In the genomic region with DNA sequence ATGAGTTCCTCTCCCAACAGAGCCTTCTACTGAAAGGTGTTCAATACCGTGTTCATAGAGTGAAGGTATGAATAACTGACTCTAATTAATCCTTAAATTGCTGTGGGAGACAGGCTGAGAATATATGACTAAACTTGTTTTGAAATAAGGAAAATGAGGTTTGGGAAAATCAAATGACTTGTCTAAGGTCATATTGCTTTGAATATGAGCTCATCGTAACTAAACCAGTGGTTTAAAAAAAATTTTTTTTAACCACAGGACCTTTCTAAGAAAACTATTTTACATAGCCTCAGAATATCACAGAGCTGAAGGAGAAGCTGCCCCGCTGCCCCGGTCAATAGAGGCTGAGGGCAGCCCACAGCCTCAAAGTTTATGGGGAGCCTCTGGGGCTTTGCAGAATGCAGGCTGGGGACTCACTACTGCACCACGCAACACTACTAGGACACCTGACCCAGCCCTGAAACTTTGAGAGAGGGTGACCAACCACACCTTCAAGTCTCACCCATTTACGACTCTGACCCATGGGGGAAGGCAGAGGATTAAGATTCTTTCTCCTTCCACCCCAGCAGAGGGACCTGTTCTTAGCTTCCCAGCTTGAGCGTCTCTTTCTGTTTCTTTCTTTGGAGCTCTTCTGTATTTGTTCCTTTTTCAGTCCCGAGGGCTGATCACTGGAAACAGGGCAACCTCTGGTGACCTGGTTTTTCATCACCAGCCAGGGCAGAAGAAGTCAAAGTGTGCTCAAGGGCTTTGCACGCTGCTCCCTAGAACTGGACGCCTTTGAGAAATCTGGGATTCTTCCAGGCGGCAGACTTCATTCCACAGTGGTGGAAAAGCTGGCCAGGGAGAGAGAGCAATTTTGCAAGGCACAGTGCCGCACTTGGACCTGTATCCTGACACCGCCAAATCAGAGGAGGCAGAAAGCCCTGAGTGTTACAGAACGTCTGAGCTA, we compare ENCODE assay signal across 9 cellular contexts.
DNase-seq lines count a peak whose midpoint lies in the region; ATAC-seq and TF ChIP-seq lines count a peak whose summit lies in the region.
"Had no signal": no experiment of that assay in that cellular context is flagged by ENCODE, and none has a peak within 500 bp of the region (broad histone marks: within the 10 kb centered on the region; RNA-seq: fewer than 3 reads in every experiment).

No MANE protein-coding gene starts in this region.

- TF ChIP-seq CTCF in GM12872 (IDR thresholded peaks at IDR 0.05; ENCODE audit: insufficient read depth, low read depth, low read length) (peak; percentile 6; the same call in 1 of the 3 replicates), nephron progenitor cell (IDR thresholded peaks at IDR 0.05) (no peak)

- no peaks in the 10 kb centered on the region for H3K27me3 Mint-ChIP-seq in activated T-helper 2 cell treated with anti-CD3 and anti-CD28 coated beads, Interferon-gamma antibody, Interleukin-2, Interleukin-4, amounts not matched to agents 10 μg/mL and 5 μg/mL and 100 μg/mL, durations not matched to agents 14 hours and 24 hours and 36 hours (ENCODE audit: low read depth)
- H3K27me3 Mint-ChIP-seq in nephron progenitor cell (ENCODE audit: low read depth, poor library complexity) (peaks cover 5% of the 10 kb centered on the region), T-cell (no peaks in the 10 kb centered on the region)

- CTCF ChIA-PET in T-cell (lab: Charles Lee): no interaction called here

- H3K36me3 Mint-ChIP-seq in activated T-helper 2 cell treated with anti-CD3 and anti-CD28 coated beads, Interferon-gamma antibody, Interleukin-2, Interleukin-4, amounts not matched to agents 10 μg/mL and 5 μg/mL and 100 μg/mL, durations not matched to agents 14 hours and 24 hours and 36 hours (ENCODE audit: low read depth): peaks cover 28% of the 10 kb centered on the region
- H3K36me3 Mint-ChIP-seq in nephron progenitor cell (ENCODE audit: low read depth) (no peaks in the 10 kb centered on the region), T-cell (peaks cover 30% of the 10 kb centered on the region)

- ATAC-seq in GM21717 (IDR thresholded peaks at IDR 0.05; ENCODE audit: unreplicated experiment): peak; percentile 66
- ATAC-seq in T-cell (replicated peaks in 1 of 4): no peak

- no peaks in the 10 kb centered on the region for H3K9me3 Mint-ChIP-seq in activated T-helper 2 cell treated with anti-CD3 and anti-CD28 coated beads, Interferon-gamma antibody, Interleukin-2, Interleukin-4, amounts not matched to agents 10 μg/mL and 5 μg/mL and 100 μg/mL, durations not matched to agents 14 hours and 24 hours and 36 hours
- peaks cover 4% of the 10 kb centered on the region for H3K9me3 Mint-ChIP-seq in nephron progenitor cell
- H3K9me3 Mint-ChIP-seq in T-cell: no peaks in the 10 kb centered on the region

- peaks cover 49% of the 10 kb centered on the region for H3K4me1 Mint-ChIP-seq in activated T-helper 2 cell treated with anti-CD3 and anti-CD28 coated beads, Interferon-gamma antibody, Interleukin-2, Interleukin-4, amounts not matched to agents 10 μg/mL and 5 μg/mL and 100 μg/mL, durations not matched to agents 14 hours and 24 hours and 36 hours (ENCODE audit: low read depth)
- H3K4me1 Mint-ChIP-seq in nephron progenitor cell (peaks cover 46% of the 10 kb centered on the region), T-cell (peaks cover 0 to 2% (median 0%) of the 10 kb centered on the region in 3 donors)

- POLR2A ChIA-PET in T-cell (lab: Charles Lee): interaction anchor here in 1 of 2 donors (0.6 kb wide), 1 partner anchor 10 kb away, joined by 3 read pairs; no protein-coding TSS in a partner anchor

- intact Hi-C loops in activated T-helper 2 cell treated with anti-CD3 and anti-CD28 coated beads, Interferon-gamma antibody, Interleukin-2, Interleukin-4, amounts not matched to agents 10 μg/mL and 5 μg/mL and 100 μg/mL, durations not matched to agents 14 hours and 24 hours and 36 hours (cut with micrococcal nuclease): loop anchor here (2.0 kb wide), 2 partner anchors 58 to 62 kb away; no protein-coding TSS in a partner anchor

- H3K27ac Mint-ChIP-seq in activated T-helper 2 cell treated with anti-CD3 and anti-CD28 coated beads, Interferon-gamma antibody, Interleukin-2, Interleukin-4, amounts not matched to agents 10 μg/mL and 5 μg/mL and 100 μg/mL, durations not matched to agents 14 hours and 24 hours and 36 hours: peak overlapping the region; percentile 58
- H3K27ac Mint-ChIP-seq in nephron progenitor cell (peak overlapping the region; percentile 36), T-cell (no peak overlapping the region)

- no peak overlapping the region for H3K4me3 Mint-ChIP-seq in activated T-helper 2 cell treated with anti-CD3 and anti-CD28 coated beads, Interferon-gamma antibody, Interleukin-2, Interleukin-4, amounts not matched to agents 10 μg/mL and 5 μg/mL and 100 μg/mL, durations not matched to agents 14 hours and 24 hours and 36 hours (ENCODE audit: low read depth)
- H3K4me3 Mint-ChIP-seq in nephron progenitor cell: no peak overlapping the region
- no peak overlapping the region for H3K4me3 Mint-ChIP-seq in T-cell

- no peak for DNase-seq in activated T-helper 2 cell treated with anti-CD3 and anti-CD28 coated beads, Interferon-gamma antibody, Interleukin-2, Interleukin-4, amounts not matched to agents 10 μg/mL and 5 μg/mL and 100 μg/mL, durations not matched to agents 14 hours and 24 hours and 36 hours (ENCODE audit: low spot score)
- DNase-seq in nephron progenitor cell (no peak), NCI-H2081 (lab: John Stamatoyannopoulos, UW) (no peak), T-cell (no peak), hippocampal formation (lab: John Stamatoyannopoulos, UW) (no peak), D341Med (ENCODE audit: low spot score) (no peak)
- DNase-seq: cerebellar nuclear complex had no signal

Comparison
In these comparisons a context has a peak if more than half of its experiments do, and no peak if none do; other contexts are left out.
1. H3K27ac Mint-ChIP-seq: peak in activated T-helper 2 cell treated with anti-CD3 and anti-CD28 coated beads, Interferon-gamma antibody, Interleukin-2, Interleukin-4, amounts not matched to agents 10 μg/mL and 5 μg/mL and 100 μg/mL, durations not matched to agents 14 hours and 24 hours and 36 hours (single experiment) and nephron progenitor cell (single experiment); none in T-cell (0 of 2).